In the genomic region with DNA sequence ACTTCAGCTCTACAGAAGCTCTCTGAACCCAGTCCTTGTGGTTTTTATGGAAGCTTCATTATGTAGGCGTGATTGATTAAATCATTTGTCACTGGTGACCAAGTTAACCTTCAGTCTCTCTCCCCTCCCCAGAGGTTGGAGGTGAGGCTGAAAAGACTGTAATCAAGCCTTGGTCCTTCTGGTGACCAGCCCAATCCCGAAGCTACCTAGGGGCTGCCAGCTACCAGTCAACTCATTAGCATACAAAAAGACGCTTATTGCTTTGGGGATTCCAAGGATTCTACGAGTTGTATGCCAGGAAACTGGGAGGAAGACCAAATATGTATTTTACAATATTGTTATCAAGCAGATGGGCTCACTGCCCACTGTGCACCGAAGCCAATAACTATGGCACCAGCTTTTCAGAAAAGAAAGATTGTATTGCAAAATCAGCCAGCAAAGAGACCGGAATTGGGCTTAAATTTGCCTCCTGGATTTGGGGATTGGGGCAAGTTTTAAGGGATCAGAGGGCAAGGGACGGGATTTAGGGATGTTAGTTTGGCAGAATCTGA, we compare ENCODE assay signal across 22 cellular contexts.
DNase-seq lines count a peak whose midpoint lies in the region; ATAC-seq, FAIRE-seq and TF ChIP-seq lines count a peak whose summit lies in the region.
"Had no signal": no experiment of that assay in that cellular context is flagged by ENCODE, and none has a peak within 500 bp of the region (broad histone marks: within the 10 kb centered on the region; RNA-seq: fewer than 3 reads in every experiment).

No MANE protein-coding gene starts in this region.

- H4K5ac ChIP-seq in H1 (ENCODE audit: insufficient read length, low read depth, low read length) (no peak overlapping the region), mesendoderm (ENCODE audit: low read length) (no peak overlapping the region)

- H3K27me3 ChIP-seq in HUES6 (ENCODE audit: control insufficient read depth, insufficient read depth, low read length) = no peaks in the 10 kb centered on the region
- no peaks in the 10 kb centered on the region for H3K27me3 ChIP-seq in H1 (replicated peaks in 1 of 4; ENCODE audit: control insufficient read depth in 3 of 4, extremely low read depth in 1 of 4, insufficient read depth in 3 of 4, low read length in 3 of 4)
- H3K27me3 ChIP-seq in mesendoderm (ENCODE audit: insufficient read depth, low read length, poor library complexity) = no peaks in the 10 kb centered on the region
- H3K27me3 ChIP-seq in hepatocyte = no peaks in the 10 kb centered on the region
- no peaks in the 10 kb centered on the region for H3K27me3 ChIP-seq in right cardiac atrium (ENCODE audit: control insufficient read depth, insufficient read depth)
- H3K27me3 ChIP-seq: BE2C had no signal

- no peak overlapping the region for H4K91ac ChIP-seq in H1 (replicated peaks; ENCODE audit: insufficient read length, low read length)

- H3K79me1 ChIP-seq in H1 (ENCODE audit: low read depth, low read length) = no peaks in the 10 kb centered on the region
- no peaks in the 10 kb centered on the region for H3K79me1 ChIP-seq in mesendoderm (ENCODE audit: low read length)

- H4K20me1 ChIP-seq in H1 (replicated peaks in 1 of 2; ENCODE audit: control insufficient read depth in 1 of 2, insufficient read depth in 2 of 2, low read length in 2 of 2) = no peaks in the 10 kb centered on the region
- H4K20me1 ChIP-seq in hepatocyte (ENCODE audit: insufficient read depth, poor library complexity, severe bottlenecking) = no peaks in the 10 kb centered on the region

- H4K8ac ChIP-seq in H1 (ENCODE audit: extremely low read depth, insufficient read depth, low read length) (no peak overlapping the region), mesendoderm (ENCODE audit: low read depth, low read length) (no peak overlapping the region)

- H2AFZ ChIP-seq in H1 (ENCODE audit: low read length) = no peak overlapping the region
- no peak overlapping the region for H2AFZ ChIP-seq in hepatocyte

- H2BK12ac ChIP-seq in H1 (ENCODE audit: low read depth, low read length) = no peak overlapping the region

- H3K9me3 ChIP-seq in HUES6 (ENCODE audit: control insufficient read depth, insufficient read depth, low read depth, low read length) (no peaks in the 10 kb centered on the region), H1 (ENCODE audit: insufficient read depth in 2 of 2, low read depth in 1 of 2, low read length in 1 of 2) (no peaks in the 10 kb centered on the region), hepatocyte (ENCODE audit: low read depth) (no peaks in the 10 kb centered on the region), right cardiac atrium (ENCODE audit: control insufficient read depth, low read length) (no peaks in the 10 kb centered on the region)
- H3K9me3 ChIP-seq: BE2C, Caco-2 had no signal

- intact Hi-C loops in right cardiac atrium (cut with DNase I) = no loop called here

- no peak overlapping the region for H3K14ac ChIP-seq in H1 (ENCODE audit: insufficient read length)

- H3K79me2 ChIP-seq in H1 (ENCODE audit: control insufficient read depth in 1 of 2, insufficient read depth in 2 of 2, low read length in 2 of 2) (no peaks in the 10 kb centered on the region), mesendoderm (ENCODE audit: control insufficient read depth, insufficient read depth, low read length) (no peaks in the 10 kb centered on the region), hepatocyte (no peaks in the 10 kb centered on the region)

- WGBS in H1 (ENCODE audit: extremely low coverage in 1 of 2, insufficient coverage in 1 of 2, insufficient read length in 1 of 2, insufficient replicate concordance in 2 of 2, low coverage in 1 of 2, low lambda C conversion rate in 2 of 2, missing lambda C conversion rate in 1 of 2), 2 experiments = 75% methylated on average over 7 of the region's 7 CpGs; no CpG with 5 or more reads in 1 of the 2 experiments
- WGBS in mesendoderm (ENCODE audit: extremely low coverage, insufficient coverage, low lambda C conversion rate) = no CpG with 5 or more reads among the region's 7 CpGs
- WGBS in hepatocyte (ENCODE audit: low lambda C conversion rate, missing lambda C conversion rate) = 89% methylated on average over 7 of the region's 7 CpGs
- 68% methylated on average over 7 of the region's 7 CpGs for WGBS in right cardiac atrium

- H3K23ac ChIP-seq in H1 (ENCODE audit: insufficient read length) (no peak overlapping the region), mesendoderm (ENCODE audit: low read length) (no peak overlapping the region)

- H3K9ac ChIP-seq in HUES6 (ENCODE audit: low read length) (no peak overlapping the region), H1 (replicated peaks in 1 of 4; ENCODE audit: extremely low read depth in 1 of 4, low read depth in 3 of 4, low read length in 3 of 4) (no peak overlapping the region), mesendoderm (ENCODE audit: low read length) (no peak overlapping the region)

- no peak overlapping the region for H2AK5ac ChIP-seq in H1 (ENCODE audit: low read depth, low read length)
- peak overlapping the region; percentile 57 for H2AK5ac ChIP-seq in mesendoderm (ENCODE audit: low read length)

- no peaks in the 10 kb centered on the region for H3K23me2 ChIP-seq in H1 (ENCODE audit: low read depth, low read length)

- no peak for TF ChIP-seq EP300 in H1 (IDR thresholded peaks at IDR 0.05; ENCODE audit: borderline replicate concordance in 1 of 2, low read depth in 2 of 2, low read length in 2 of 2)

- DNase-seq in H1 (ENCODE audit: low read depth in 1 of 2, low spot score in 2 of 2) (peak in 1 of 2 experiments; percentile 9), mesendoderm (peak; percentile 47), hepatocyte (ENCODE audit: low spot score) (no peak), right cardiac atrium (no peak)
- DNase-seq: ACHN; BE2C; C1 segment of cervical spinal cord; Caco-2; CD4-positive, CD25-positive, alpha-beta regulatory T cell; CD8-positive, alpha-beta memory T cell; GDM1; KG1 had no signal

- no peaks in the 10 kb centered on the region for H3K9me2 ChIP-seq in hepatocyte (replicated peaks; ENCODE audit: insufficient read depth)

- TF ChIP-seq CTCF in H1 (IDR thresholded peaks at IDR 0.05; ENCODE audit: control extremely low read depth in 1 of 3, insufficient read depth in 1 of 3, low read depth in 1 of 3, low read length in 3 of 3) (no peak), hepatocyte (IDR thresholded peaks at IDR 0.05; ENCODE audit: poor library complexity) (no peak)

- no peak for FAIRE-seq in H1 (lab: Jason Lieb, UNC)
- FAIRE-seq: A204.1, D721Med, GM12892, GM18507, H54, HTR-8/SVneo had no signal

- CTCF ChIA-PET in H1 (lab: Charles Lee; ENCODE audit: partially characterized antibody) = interaction anchor here (0.6 to 2.0 kb wide), 2 partner anchors 29 to 556 kb away, joined by 3 to 5 read pairs; no protein-coding TSS in a partner anchor

- 0 out of 4 replicates have a peak overlapping the region, but pooled peaks of 1 of the 2 experiments have one; percentile 45 for H3K4me2 ChIP-seq in H1 (ENCODE audit: insufficient read depth in 1 of 2, low read depth in 2 of 2, low read length in 2 of 2)
- H3K4me2 ChIP-seq in mesendoderm (ENCODE audit: low read length) = no peak overlapping the region
- no peak overlapping the region for H3K4me2 ChIP-seq in hepatocyte

- H3K18ac ChIP-seq in H1 (ENCODE audit: extremely low read depth, low read length) = peak overlapping the region; percentile 39; the same call in 1 of the 2 replicates
- H3K18ac ChIP-seq in mesendoderm (ENCODE audit: low read length) = peak overlapping the region; percentile 80

- H3K56ac ChIP-seq in H1 (replicated peaks; ENCODE audit: insufficient read length, low read depth, low read length) (no peak overlapping the region), mesendoderm (ENCODE audit: low read length) (peak overlapping the region; percentile 15)

- H3K36me3 ChIP-seq in HUES6 (ENCODE audit: control insufficient read depth, insufficient read depth, low read length) (no peaks in the 10 kb centered on the region), H1 (ENCODE audit: control insufficient read depth in 2 of 4, insufficient read depth in 4 of 4, low read length in 3 of 4) (no peaks in the 10 kb centered on the region), mesendoderm (ENCODE audit: control insufficient read depth, insufficient read depth, low read length) (no peaks in the 10 kb centered on the region), hepatocyte (replicated peaks; ENCODE audit: insufficient read depth, low read depth) (no peaks in the 10 kb centered on the region)
- H3K36me3 ChIP-seq: BE2C had no signal

- POLR2A ChIA-PET in H1 (lab: Charles Lee; ENCODE audit: partially characterized antibody) = no interaction called here

- no peak overlapping the region for H3K4me3 ChIP-seq in HUES6 (ENCODE audit: low read depth, low read length)
- no peak overlapping the region for H3K4me3 ChIP-seq in H1 (ENCODE audit: extremely low read depth in 1 of 4, insufficient read depth in 2 of 4, low read depth in 3 of 4, low read length in 4 of 4)
- no peak overlapping the region for H3K4me3 ChIP-seq in mesendoderm (ENCODE audit: low read length)
- H3K4me3 ChIP-seq in hepatocyte = no peak overlapping the region
- H3K4me3 ChIP-seq in right cardiac atrium (ENCODE audit: low read length) = no peak overlapping the region

- H2BK120ac ChIP-seq in H1 (replicated peaks; ENCODE audit: low read depth, low read length) = peak overlapping the region; percentile 45
- H2BK120ac ChIP-seq in mesendoderm (ENCODE audit: low read depth, low read length) = no peak overlapping the region

- H3K4me1 ChIP-seq in HUES6 (ENCODE audit: control insufficient read depth, insufficient read depth, low read length) (peaks cover 26% of the 10 kb centered on the region), H1 (replicated peaks in 1 of 4; ENCODE audit: control insufficient read depth in 3 of 4, insufficient read depth in 4 of 4, low read length in 3 of 4) (peaks cover 0 to 14% (median 3%) of the 10 kb centered on the region in 4 experiments; a peak in 3 of 7 replicates), mesendoderm (ENCODE audit: control insufficient read depth, low read depth, low read length) (peaks cover 2% of the 10 kb centered on the region), hepatocyte (ENCODE audit: insufficient read depth) (no peaks in the 10 kb centered on the region), right cardiac atrium (ENCODE audit: control insufficient read depth, insufficient read depth, low read length) (no peaks in the 10 kb centered on the region)
- H3K4me1 ChIP-seq: BE2C, Caco-2 had no signal

- H3K27ac ChIP-seq in HUES6 (ENCODE audit: low read depth, low read length) (peak overlapping the region; percentile 34; the same call in 1 of the 2 replicates), H1 (ENCODE audit: low read depth, low read length) (no peak overlapping the region), mesendoderm (ENCODE audit: low read depth, low read length) (no peak overlapping the region), hepatocyte (no peak overlapping the region), right cardiac atrium (ENCODE audit: low read length) (no peak overlapping the region)

- ATAC-seq in GM21717 (IDR thresholded peaks at IDR 0.05; ENCODE audit: unreplicated experiment) (no peak), right cardiac atrium (no peak), GM21390 (IDR thresholded peaks at IDR 0.05; ENCODE audit: unreplicated experiment) (no peak)
- ATAC-seq: HCT116 had no signal

- H3K4ac ChIP-seq in H1 (replicated peaks; ENCODE audit: insufficient read length, low read depth, low read length) (no peak overlapping the region), mesendoderm (ENCODE audit: low read depth, low read length) (no peak overlapping the region)

- no peak for TF ChIP-seq POLR2A in H1 (IDR thresholded peaks at IDR 0.05; ENCODE audit: control extremely low read depth in 1 of 2, low read depth in 2 of 2, low read length in 2 of 2)

- H2BK5ac ChIP-seq in H1 (ENCODE audit: low read depth, low read length) (peak overlapping the region; percentile 20; the same call in 1 of the 2 replicates), mesendoderm (ENCODE audit: low read length) (no peak overlapping the region)

- no peak for TF ChIP-seq RAD21 in H1 (IDR thresholded peaks at IDR 0.05 in 1 of 2, conservative IDR thresholded peaks at IDR 0.05 in 1 of 2; ENCODE audit: low read depth in 2 of 2, low read length in 2 of 2)

- H2BK20ac ChIP-seq in H1 (ENCODE audit: low read length) = no peak overlapping the region

- H2BK15ac ChIP-seq in H1 (ENCODE audit: low read length) (no peak overlapping the region), mesendoderm (replicated peaks; ENCODE audit: low read depth) (no peak overlapping the region)
